In the genomic region with DNA sequence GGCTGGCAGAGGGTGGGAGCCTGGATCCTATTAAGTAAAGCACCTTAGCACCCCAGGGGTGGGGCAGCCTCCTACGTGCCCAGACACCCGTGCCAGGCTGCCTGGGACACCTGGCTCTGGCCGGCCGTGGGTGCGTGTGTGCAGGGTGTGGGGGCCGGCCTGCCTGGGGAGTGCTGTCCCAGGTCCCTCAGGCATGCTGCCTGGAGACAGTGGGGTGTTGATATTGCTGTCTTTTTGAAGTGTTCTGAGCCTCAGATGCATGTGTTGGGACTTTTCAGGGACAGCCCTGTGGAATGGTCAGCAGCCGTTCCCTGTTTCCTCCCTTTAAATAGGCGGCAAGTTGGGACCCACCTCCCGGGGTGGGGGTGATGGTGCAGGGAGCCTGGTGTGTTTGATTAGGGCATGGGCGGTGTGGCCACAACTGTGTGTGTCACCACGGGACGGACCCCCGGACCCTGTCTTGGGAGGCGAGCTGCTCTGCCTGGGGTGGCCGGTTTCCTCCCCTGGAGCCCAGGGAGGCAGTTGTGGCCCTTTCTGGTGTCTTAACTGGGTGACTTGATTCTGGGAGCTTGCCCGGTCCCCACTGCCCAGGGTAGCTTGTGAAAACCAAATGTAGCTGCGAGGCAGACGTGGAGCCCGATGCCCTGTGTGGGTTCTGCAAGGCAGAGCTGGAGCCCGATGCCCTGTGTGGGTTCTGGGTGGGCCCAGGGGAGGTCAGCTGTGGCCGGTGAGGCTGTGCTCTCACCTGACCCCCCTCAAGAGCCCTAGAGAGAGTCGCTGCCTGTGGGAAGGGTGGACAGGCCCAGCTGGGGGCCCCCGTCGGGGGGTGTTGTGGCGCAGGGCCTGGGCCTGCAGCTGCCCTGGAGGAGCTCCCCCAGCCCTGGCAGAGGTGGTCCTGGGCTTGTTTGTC, we compare ENCODE assay signal across 19 cellular contexts. TPM values are rescaled to one million over a fixed set of nuclear protein-coding genes. Genes with fewer than 3 reads are reported as not detected.
DNase-seq lines count a peak whose midpoint lies in the region; ATAC-seq, FAIRE-seq and TF ChIP-seq lines count a peak whose summit lies in the region.
"Had no signal": no experiment of that assay in that cellular context is flagged by ENCODE, and none has a peak within 500 bp of the region (broad histone marks: within the 10 kb centered on the region; RNA-seq: fewer than 3 reads in every experiment).

No MANE protein-coding gene starts in this region.

- DNase-seq in bronchial epithelial cell (ENCODE audit: low read depth) (peak; percentile 31), iPS-NIHi11 (ENCODE audit: low spot score) (peak; percentile 17), BE2C (no peak)
- DNase-seq in stimulated activated CD4-positive, alpha-beta T cell treated with anti-CD3 and anti-CD28 coated beads, Interleukin-2, amount 100 ng/mL, for 24 hours, result no peak
- DNase-seq in activated CD4-positive, alpha-beta T cell treated with anti-CD3 and anti-CD28 coated beads for 48 hours, result no peak
- DNase-seq: activated naive CD8-positive, alpha-beta T cell treated with anti-CD3 and anti-CD28 coated beads, Interleukin-2, amount 50 U/mL, for 24 hours; COR-L47; erythroblast; islet precursor cell; NCI-H187 treated with DMSO at 0.1 percent for 48 hours; NCI-H510A treated with DMSO at 0.1 percent for 48 hours; stimulated activated naive B cell treated with anti-CD40 and anti-IgM and Interleukin-4, amounts not matched to agents 10 μg/mL and 1 μg/mL and 100 μg/mL, for 72 hours had no signal

- H3K9me3 ChIP-seq in HEK293 (ENCODE audit: control insufficient read depth, insufficient read depth, low read depth, low read length) (no peaks in the 10 kb centered on the region), skeletal muscle tissue (ENCODE audit: control insufficient read depth in 3 of 3, low read length in 3 of 3) (no peaks in the 10 kb centered on the region), BE2C (no peaks in the 10 kb centered on the region)
- H3K9me3 ChIP-seq: upper lobe of left lung had no signal

- peaks cover 2 to 48% of the 10 kb centered on the region in 2 experiments; a peak in 2 of 3 replicates for H3K36me3 ChIP-seq in HEK293 (ENCODE audit: control insufficient read depth in 2 of 2, insufficient read depth in 1 of 2, low read length in 2 of 2)
- H3K36me3 ChIP-seq in bronchial epithelial cell (ENCODE audit: control insufficient read depth, insufficient read depth, low read length), result peaks cover 9% of the 10 kb centered on the region
- H3K36me3 ChIP-seq in skeletal muscle tissue (ENCODE audit: control insufficient read depth in 3 of 3, insufficient read depth in 3 of 3, low read length in 3 of 3), result peaks cover 8 to 22% (median 20%) of the 10 kb centered on the region in 3 donors
- no peaks in the 10 kb centered on the region for H3K36me3 ChIP-seq in BE2C

- CTCF ChIA-PET in HEK293 (lab: Yijun Ruan, JAX), result no interaction called here

- POLR2A ChIA-PET in HEK293 (lab: Yijun Ruan, JAX), result interaction anchor here (0.9 kb wide), 1 partner anchor 9 kb away, joined by 3 read pairs; no protein-coding TSS in a partner anchor

- H3K27ac ChIP-seq in HEK293 (ENCODE audit: extremely low read depth, low read depth, low read length) (no peak overlapping the region), skeletal muscle tissue (ENCODE audit: low read depth, low read length) (peak overlapping the region; percentile 75)

- ATAC-seq in GM18858 (IDR thresholded peaks at IDR 0.05; ENCODE audit: unreplicated experiment), result no peak
- ATAC-seq: activated naive CD8-positive, alpha-beta T cell treated with anti-CD3 and anti-CD28 coated beads, Interleukin-2, amount 50 U/mL, for 24 hours; activated T-helper 17 cell treated with anti-CD3 and anti-CD28 coated beads, Interleukin-2, amount 50 U/mL, for 72 hours; naive thymus-derived CD8-positive, alpha-beta T cell; stimulated activated naive B cell treated with anti-CD40 and anti-IgM and Interleukin-4, amounts not matched to agents 10 μg/mL and 1 μg/mL and 100 μg/mL, for 72 hours had no signal

- TF ChIP-seq CTCF in HEK293 (tag by site-specific recombination; IDR thresholded peaks at IDR 0.05) (no peak), bronchial epithelial cell (IDR thresholded peaks at IDR 0.05; ENCODE audit: insufficient read depth, low read length, severe bottlenecking) (no peak), BE2C (IDR thresholded peaks at IDR 0.05; ENCODE audit: low read depth, low read length) (no peak)

- no peak overlapping the region for H3K4me3 ChIP-seq in HEK293 (ENCODE audit: low read depth, low read length)
- H3K4me3 ChIP-seq in bronchial epithelial cell (ENCODE audit: low read depth, low read length), result no peak overlapping the region
- H3K4me3 ChIP-seq in skeletal muscle tissue (ENCODE audit: low read length in 3 of 3), result peak overlapping the region; percentile 2 to 22 (median 7)
- H3K4me3 ChIP-seq in BE2C (ENCODE audit: low read depth, low read length), result no peak overlapping the region
- H3K4me3 ChIP-seq: upper lobe of left lung had no signal

- no peaks in the 10 kb centered on the region for H3K4me1 ChIP-seq in HEK293 (ENCODE audit: control insufficient read depth, insufficient read depth, low read length)
- peaks cover 50 to 65% (median 59%) of the 10 kb centered on the region in 3 donors for H3K4me1 ChIP-seq in skeletal muscle tissue (ENCODE audit: control insufficient read depth in 3 of 3, insufficient read depth in 3 of 3, low read length in 3 of 3)
- H3K4me1 ChIP-seq in BE2C, result no peaks in the 10 kb centered on the region

- FAIRE-seq in bronchial epithelial cell (lab: Jason Lieb, UNC), result peak; percentile 36
- FAIRE-seq: H54 had no signal

- H3K27me3 ChIP-seq in bronchial epithelial cell (ENCODE audit: control insufficient read depth, insufficient read depth, low read length) (no peaks in the 10 kb centered on the region), skeletal muscle tissue (ENCODE audit: control insufficient read depth in 3 of 3, insufficient read depth in 3 of 3, low read length in 3 of 3) (no peaks in the 10 kb centered on the region), BE2C (no peaks in the 10 kb centered on the region)
- H3K27me3 ChIP-seq: upper lobe of left lung had no signal

- peak overlapping the region; percentile 51 to 73 (median 55) for H3K9ac ChIP-seq in skeletal muscle tissue (ENCODE audit: low read depth in 1 of 3, low read length in 3 of 3)

TF ChIP-seq in HEK293, 187 proteins besides CTCF, POLR2A, EP300 and RAD21 (continues in another document):
- TF ChIP-seq, protein P1, sequence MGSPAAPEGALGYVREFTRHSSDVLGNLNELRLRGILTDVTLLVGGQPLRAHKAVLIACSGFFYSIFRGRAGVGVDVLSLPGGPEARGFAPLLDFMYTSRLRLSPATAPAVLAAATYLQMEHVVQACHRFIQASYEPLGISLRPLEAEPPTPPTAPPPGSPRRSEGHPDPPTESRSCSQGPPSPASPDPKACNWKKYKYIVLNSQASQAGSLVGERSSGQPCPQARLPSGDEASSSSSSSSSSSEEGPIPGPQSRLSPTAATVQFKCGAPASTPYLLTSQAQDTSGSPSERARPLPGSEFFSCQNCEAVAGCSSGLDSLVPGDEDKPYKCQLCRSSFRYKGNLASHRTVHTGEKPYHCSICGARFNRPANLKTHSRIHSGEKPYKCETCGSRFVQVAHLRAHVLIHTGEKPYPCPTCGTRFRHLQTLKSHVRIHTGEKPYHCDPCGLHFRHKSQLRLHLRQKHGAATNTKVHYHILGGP (tag by site-specific recombination; IDR thresholded peaks at IDR 0.05), result no peak
- TF ChIP-seq ZNF514 (tag by site-specific recombination; IDR thresholded peaks at IDR 0.05), result no peak
- TF ChIP-seq ZFP41 (tag by site-specific recombination; IDR thresholded peaks at IDR 0.05; ENCODE audit: borderline replicate concordance), result no peak
- TF ChIP-seq, protein P2, sequence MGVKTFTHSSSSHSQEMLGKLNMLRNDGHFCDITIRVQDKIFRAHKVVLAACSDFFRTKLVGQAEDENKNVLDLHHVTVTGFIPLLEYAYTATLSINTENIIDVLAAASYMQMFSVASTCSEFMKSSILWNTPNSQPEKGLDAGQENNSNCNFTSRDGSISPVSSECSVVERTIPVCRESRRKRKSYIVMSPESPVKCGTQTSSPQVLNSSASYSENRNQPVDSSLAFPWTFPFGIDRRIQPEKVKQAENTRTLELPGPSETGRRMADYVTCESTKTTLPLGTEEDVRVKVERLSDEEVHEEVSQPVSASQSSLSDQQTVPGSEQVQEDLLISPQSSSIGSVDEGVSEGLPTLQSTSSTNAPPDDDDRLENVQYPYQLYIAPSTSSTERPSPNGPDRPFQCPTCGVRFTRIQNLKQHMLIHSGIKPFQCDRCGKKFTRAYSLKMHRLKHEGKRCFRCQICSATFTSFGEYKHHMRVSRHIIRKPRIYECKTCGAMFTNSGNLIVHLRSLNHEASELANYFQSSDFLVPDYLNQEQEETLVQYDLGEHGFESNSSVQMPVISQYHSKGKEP (tag by site-specific recombination; IDR thresholded peaks at IDR 0.05), result no peak
- no peak for TF ChIP-seq ZNF274 (IDR thresholded peaks at IDR 0.05; ENCODE audit: low read length)
- no peak for TF ChIP-seq ZNF274 (tag by site-specific recombination; IDR thresholded peaks at IDR 0.05; ENCODE audit: borderline replicate concordance)
- no peak for TF ChIP-seq FEZF1 (tag by site-specific recombination; IDR thresholded peaks at IDR 0.05)
- no peak for TF ChIP-seq ZEB2 (tag by site-specific recombination; IDR thresholded peaks at IDR 0.05)
- TF ChIP-seq GLIS1 (tag by site-specific recombination; IDR thresholded peaks at IDR 0.05), result peak; percentile 87
- peak; percentile 46; the same call in 1 of the 2 replicates for TF ChIP-seq EGR2 (tag by site-specific recombination; IDR thresholded peaks at IDR 0.05; ENCODE audit: low read depth)
- no peak for TF ChIP-seq KLF7 (tag by site-specific recombination; IDR thresholded peaks at IDR 0.05; ENCODE audit: borderline replicate concordance)
- TF ChIP-seq ZFP69B (tag by site-specific recombination; IDR thresholded peaks at IDR 0.05), result 0 out of 2 replicates have a peak, but pooled peaks have one; percentile 22
- peak; percentile 18; the same call in 1 of the 2 replicates for TF ChIP-seq ZNF341 (tag by site-specific recombination; IDR thresholded peaks at IDR 0.05; ENCODE audit: low read depth)
- TF ChIP-seq ZNF114 (tag by site-specific recombination; IDR thresholded peaks at IDR 0.05), result no peak

RNA-seq across cellular contexts. Expression of a gene that starts 8.2 kb away (rescaled TPM):
- total RNA-seq in bronchial epithelial cell (3.2 and 11.3 TPM in 2 replicates), skeletal muscle tissue (5.7 TPM)
- polyA plus RNA-seq in BE2C (2012; ENCODE audit: insufficient read depth, insufficient read length, low read depth), result 43.2 TPM

RNA-seq across cellular contexts. Expression of a gene that starts 26.5 kb away (rescaled TPM):
- total RNA-seq in bronchial epithelial cell (14.7 and 22.9 TPM in 2 replicates), skeletal muscle tissue (4.7 TPM)
- 128 TPM for polyA plus RNA-seq in BE2C (2012; ENCODE audit: insufficient read depth, insufficient read length, low read depth)

RNA-seq across cellular contexts. Expression of a gene that starts 47.2 kb away (rescaled TPM):
- 5.8 and 6.7 TPM in 2 replicates for total RNA-seq in bronchial epithelial cell
- 11.0 TPM for total RNA-seq in skeletal muscle tissue
- polyA plus RNA-seq in BE2C (2012; ENCODE audit: insufficient read depth, insufficient read length, low read depth), result 50.5 TPM

Comparison
In these comparisons a context has a peak if more than half of its experiments do, and no peak if none do; other contexts are left out.
1. H3K4me3 ChIP-seq: peak in skeletal muscle tissue (3 of 3); none in HEK293 (single experiment), bronchial epithelial cell (single experiment) and BE2C (single experiment).
2. DNase-seq: peak in bronchial epithelial cell (single experiment) and iPS-NIHi11 (single experiment); none in stimulated activated CD4-positive, alpha-beta T cell treated with anti-CD3 and anti-CD28 coated beads, Interleukin-2, amount 100 ng/mL, for 24 hours (0 of 2), activated CD4-positive, alpha-beta T cell treated with anti-CD3 and anti-CD28 coated beads for 48 hours (single experiment) and BE2C (single experiment).